26 cellular contexts compared by ENCODE assay signal in the genomic region with DNA sequence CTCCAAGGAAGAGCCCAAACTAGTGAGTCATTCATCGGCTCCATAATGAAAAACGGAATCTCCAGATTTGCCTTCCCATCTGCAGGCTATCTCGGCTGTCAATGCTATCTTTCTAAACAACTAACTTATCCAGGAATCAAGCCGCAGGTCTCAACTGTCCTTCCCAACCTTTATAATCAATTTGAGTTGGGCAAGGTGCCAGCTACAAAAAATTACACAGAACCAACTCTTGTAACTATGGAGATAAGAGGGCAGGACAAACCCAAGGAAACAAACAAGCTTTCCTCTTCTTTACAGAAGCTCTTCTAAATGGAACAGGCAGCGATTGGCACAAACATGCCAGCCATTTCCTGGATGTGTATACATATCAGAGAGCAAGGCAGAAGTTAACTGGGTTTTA.
DNase-seq lines count a peak whose midpoint lies in the region; ATAC-seq and TF ChIP-seq lines count a peak whose summit lies in the region.
"Had no signal": no experiment of that assay in that cellular context is flagged by ENCODE, and none has a peak within 500 bp of the region (broad histone marks: within the 10 kb centered on the region; RNA-seq: fewer than 3 reads in every experiment).

No MANE protein-coding gene starts in this region.

- H3K4me3 Mint-ChIP-seq in naive thymus-derived CD8-positive, alpha-beta T cell = no peak overlapping the region

- H3K4me1 Mint-ChIP-seq in naive thymus-derived CD8-positive, alpha-beta T cell = peaks cover 0 to 2% (median 0%) of the 10 kb centered on the region in 4 donors

- H3K4me1 ChIP-seq in BE2C = no peaks in the 10 kb centered on the region
- H3K4me1 ChIP-seq: esophagus muscularis mucosa, left lung had no signal

- H3K9me3 Mint-ChIP-seq in naive thymus-derived CD8-positive, alpha-beta T cell = peaks cover 0 to 12% (median 4%) of the 10 kb centered on the region in 9 donors

- no peaks in the 10 kb centered on the region for H3K9me3 ChIP-seq in BE2C
- H3K9me3 ChIP-seq: esophagus muscularis mucosa, left lung, neutrophil had no signal

- no peak for ATAC-seq in naive thymus-derived CD8-positive, alpha-beta T cell
- ATAC-seq: left lung had no signal

- H3K27me3 Mint-ChIP-seq in naive thymus-derived CD8-positive, alpha-beta T cell = peaks cover 0 to 10% (median 3%) of the 10 kb centered on the region in 5 donors

- H3K4me3 ChIP-seq in BE2C (ENCODE audit: low read depth, low read length) = no peak overlapping the region
- H3K4me3 ChIP-seq: esophagus muscularis mucosa, left lung had no signal

- POLR2A ChIA-PET in naive thymus-derived CD8-positive, alpha-beta T cell (lab: Charles Lee) = no interaction called here

- H3K36me3 Mint-ChIP-seq in naive thymus-derived CD8-positive, alpha-beta T cell = peaks cover 0 to 12% (median 0%) of the 10 kb centered on the region in 3 donors

- no peak overlapping the region for H3K27ac Mint-ChIP-seq in naive thymus-derived CD8-positive, alpha-beta T cell

- no peaks in the 10 kb centered on the region for H3K36me3 ChIP-seq in BE2C
- H3K36me3 ChIP-seq: esophagus muscularis mucosa, left lung, neutrophil had no signal

- no peaks in the 10 kb centered on the region for H3K27me3 ChIP-seq in BE2C
- H3K27me3 ChIP-seq: esophagus muscularis mucosa, neutrophil had no signal

- no peak for TF ChIP-seq POLR2A in erythroblast (IDR thresholded peaks at IDR 0.05; ENCODE audit: low read length)

- no peak for TF ChIP-seq CTCF in BE2C (IDR thresholded peaks at IDR 0.05; ENCODE audit: low read depth, low read length)

- DNase-seq in BE2C (peak; percentile 22), NCI-H1092 (lab: John Stamatoyannopoulos, UW) (peak; percentile 29), NCI-H345 treated with DMSO at 0.1 percent for 48 hours (lab: John Stamatoyannopoulos, UW; ENCODE audit: unreplicated experiment) (peak; percentile 22), erythroblast (lab: John Stamatoyannopoulos, UW) (peak; percentile 14 to 27), NCI-H524 (lab: John Stamatoyannopoulos, UW) (no peak), DMS114 treated with DMSO at 0.1 percent for 48 hours (lab: John Stamatoyannopoulos, UW; ENCODE audit: unreplicated experiment) (no peak), islet precursor cell (no peak)
- DNase-seq in naive thymus-derived CD8-positive, alpha-beta T cell = no peak
- DNase-seq: ACHN; activated CD4-positive, alpha-beta T cell treated with anti-CD3 and anti-CD28 coated beads, Interleukin-2, amount 50 U/mL, for 48 hours; activated naive CD4-positive, alpha-beta T cell; activated T-cell treated with anti-CD3 and anti-CD28 coated beads for 4 hours; caudate nucleus; DND-41; effector CD4-positive, alpha-beta T cell; KG1; left lung; MV-4-11; NCI-H446 treated with DMSO at 0.1 percent for 48 hours; OCI-M1; retina; SHP77; substantia nigra; T-helper 1 cell had no signal

Comparison
In these comparisons a context has a peak if more than half of its experiments do, and no peak if none do; other contexts are left out.
1. DNase-seq: peak in BE2C (single experiment), NCI-H1092 (single experiment), NCI-H345 treated with DMSO at 0.1 percent for 48 hours (single experiment) and erythroblast (2 of 2); none in NCI-H524 (0 of 2), naive thymus-derived CD8-positive, alpha-beta T cell (0 of 10), DMS114 treated with DMSO at 0.1 percent for 48 hours (single experiment) and islet precursor cell (single experiment).